Comparison of ENCODE assay signal across 8 cellular contexts in the genomic region with DNA sequence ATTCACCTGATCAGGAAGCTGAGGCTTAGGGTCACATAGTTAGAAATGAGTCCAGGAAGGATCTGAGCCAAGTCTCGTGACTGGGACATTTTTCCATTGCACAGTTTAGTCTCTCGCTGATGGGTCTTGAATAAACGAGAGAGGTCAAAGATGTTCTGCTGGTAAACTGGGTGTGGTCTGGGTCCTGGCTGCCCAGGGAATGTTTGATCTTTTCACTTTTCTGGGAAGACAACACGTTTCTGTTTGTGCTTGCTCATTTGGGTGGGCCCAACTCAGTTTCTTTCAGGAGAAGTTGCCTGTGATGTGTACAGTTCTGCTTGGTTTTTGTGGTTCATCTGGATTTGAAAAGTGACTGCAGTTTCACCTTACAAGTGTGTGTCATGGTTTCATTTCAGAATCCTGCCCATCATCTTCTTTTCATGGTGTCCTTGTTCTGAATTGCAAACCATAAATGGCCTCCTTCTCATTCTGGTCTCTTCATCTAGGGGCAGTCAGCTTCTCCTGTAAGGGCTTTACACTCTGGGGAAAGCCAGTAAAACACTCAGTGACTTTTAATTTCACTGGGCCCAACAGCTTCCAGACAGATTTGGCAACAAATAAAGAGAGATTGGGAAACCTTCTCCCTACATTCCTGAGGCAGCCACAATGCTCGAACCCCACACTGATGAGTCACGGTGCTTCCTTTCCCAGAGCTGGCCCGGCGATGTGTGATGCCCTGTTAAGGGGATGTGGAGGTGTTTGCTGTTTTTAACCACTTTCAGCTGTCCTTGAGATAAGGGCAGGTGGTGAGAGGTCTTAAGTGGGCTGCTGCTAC. TPM values are rescaled to one million over a fixed set of nuclear protein-coding genes. Genes with fewer than 3 reads are reported as not detected.
DNase-seq lines count a peak whose midpoint lies in the region; ATAC-seq and TF ChIP-seq lines count a peak whose summit lies in the region.

No MANE protein-coding gene starts in this region.

- H3K27me3 Mint-ChIP-seq in chondrocyte (ENCODE audit: low read depth) (no peaks in the 10 kb centered on the region), nephron (ENCODE audit: low read depth) (peaks cover 14% of the 10 kb centered on the region)

- ATAC-seq in GM21529 (IDR thresholded peaks at IDR 0.05; ENCODE audit: unreplicated experiment): peak; percentile 80

- TF ChIP-seq CTCF in chondrocyte (IDR thresholded peaks at IDR 0.05) (no peak), nephron (IDR thresholded peaks at IDR 0.05; ENCODE audit: unreplicated experiment in 3 of 3) (no peak)

- DNase-seq in Ammon's horn (ENCODE audit: low spot score) (peak; percentile 51), Kasumi-1 (lab: John Stamatoyannopoulos, UW) (peak; percentile 39 to 67), chondrocyte (ENCODE audit: low spot score) (no peak), COR-L47 (lab: John Stamatoyannopoulos, UW) (no peak), DMS114 treated with DMSO at 0.1 percent for 48 hours (lab: John Stamatoyannopoulos, UW; ENCODE audit: unreplicated experiment) (no peak)
- DNase-seq in activated naive CD4-positive, alpha-beta T cell treated with anti-CD3 and anti-CD28 coated beads, Interleukin-2, amount 50 U/mL, for 16 hours: no peak

- no peaks in the 10 kb centered on the region for H3K9me3 Mint-ChIP-seq in chondrocyte (ENCODE audit: low read depth)
- H3K9me3 Mint-ChIP-seq in nephron: peaks cover 5% of the 10 kb centered on the region

- H3K4me1 Mint-ChIP-seq in chondrocyte (ENCODE audit: low read depth) (peaks cover 40% of the 10 kb centered on the region), nephron (peaks cover 23% of the 10 kb centered on the region)

- H3K27ac Mint-ChIP-seq in chondrocyte (ENCODE audit: unreplicated experiment): peak overlapping the region; percentile 93
- peak overlapping the region in 2 of 3 experiments; percentile 43 to 53 for H3K27ac Mint-ChIP-seq in nephron

- H3K36me3 Mint-ChIP-seq in chondrocyte (ENCODE audit: low read depth) (no peaks in the 10 kb centered on the region), nephron (ENCODE audit: low read depth) (no peaks in the 10 kb centered on the region)

- H3K4me3 Mint-ChIP-seq in chondrocyte (ENCODE audit: unreplicated experiment): no peak overlapping the region
- H3K4me3 Mint-ChIP-seq in nephron: peak overlapping the region in 1 of 3 experiments; percentile 20

RNA-seq across cellular contexts. Expression of a gene that starts 7.2 kb away (rescaled TPM):
- total RNA-seq in chondrocyte: 0.22 to 0.33 TPM (median 0.30 TPM) in 3 replicates

RNA-seq across cellular contexts. Expression of a gene that starts 37.8 kb away (rescaled TPM):
- 8.9 to 9.3 TPM (median 9.0 TPM) in 3 replicates for total RNA-seq in chondrocyte

Comparison
In these comparisons a context has a peak if more than half of its experiments do, and no peak if none do; other contexts are left out.
1. DNase-seq: peak in Ammon's horn (single experiment) and Kasumi-1 (2 of 2); none in chondrocyte (single experiment), COR-L47 (single experiment), DMS114 treated with DMSO at 0.1 percent for 48 hours (single experiment) and activated naive CD4-positive, alpha-beta T cell treated with anti-CD3 and anti-CD28 coated beads, Interleukin-2, amount 50 U/mL, for 16 hours (single experiment).